In genomic region chr14:52049721-52050588, GRCh38 we compare ENCODE assay signal across 27 cellular contexts. TPM values are rescaled to one million over a fixed set of nuclear protein-coding genes. Genes with fewer than 3 reads are reported as not detected.
A peak's percentile ranks its signal among the peaks of the same experiment; 100 is the strongest.
DNase-seq lines count a peak whose midpoint lies in the region; ATAC-seq and TF ChIP-seq lines count a peak whose summit lies in the region.
"Had no signal": no experiment of that assay in that cellular context is flagged by ENCODE, and none has a peak within 500 bp of the region (broad histone marks: within the 10 kb centered on the region; RNA-seq: fewer than 3 reads in every experiment).

No MANE protein-coding gene starts in this region.

- peaks cover 0 to 4% (median 3%) of the 10 kb centered on the region in 3 donors for H3K36me3 Mint-ChIP-seq in immature natural killer cell
- H3K36me3 Mint-ChIP-seq: activated naive CD4-positive, alpha-beta T cell treated with anti-CD3 and anti-CD28 coated beads, Interleukin-2, amount 50 U/mL, for 24 hours; naive thymus-derived CD8-positive, alpha-beta T cell had no signal

- H3K4me3 ChIP-seq in BLaER1 treated with 17β-estradiol and CSF1 and Interleukin-3, amounts not matched to agents 10 nM and 100 nM: no peak overlapping the region
- H3K4me3 ChIP-seq in IMR-90 (ENCODE audit: insufficient read depth, low read depth, low read length) (no peak overlapping the region), hepatocyte (no peak overlapping the region), smooth muscle cell (no peak overlapping the region)
- H3K4me3 ChIP-seq: gastrocnemius medialis, K562, lower lobe of right lung, spleen had no signal

- H2AFZ ChIP-seq in IMR-90 (replicated peaks; ENCODE audit: low read length, poor library complexity) (no peak overlapping the region), hepatocyte (no peak overlapping the region), smooth muscle cell (ENCODE audit: low read depth) (no peak overlapping the region)

- peak overlapping the region; percentile 16; the same call in 1 of the 2 replicates for H2BK20ac ChIP-seq in IMR-90 (ENCODE audit: low read depth, low read length)

- H3F3A ChIP-seq in smooth muscle cell (ENCODE audit: low read depth): peaks cover 11% of the 10 kb centered on the region

- peaks cover 28 to 100% (median 99%) of the 10 kb centered on the region in 10 experiments for H3K4me1 ChIP-seq in BLaER1 treated with 17β-estradiol and CSF1 and Interleukin-3, amounts not matched to agents 10 nM and 100 nM
- peaks cover 57% of the 10 kb centered on the region for H3K4me1 ChIP-seq in IMR-90 (ENCODE audit: control insufficient read depth, insufficient read depth, low read length)
- H3K4me1 ChIP-seq in hepatocyte (ENCODE audit: insufficient read depth): peaks cover 28% of the 10 kb centered on the region
- peaks cover 13% of the 10 kb centered on the region for H3K4me1 ChIP-seq in smooth muscle cell (ENCODE audit: low read depth)

- POLR2A ChIA-PET in IMR-90 (lab: Charles Lee; ENCODE audit: unreplicated experiment): no interaction called here

- peak overlapping the region in 5 of 11 experiments; percentile 19 to 69 (median 64); a peak in 7 of 22 replicates for H3K9ac ChIP-seq in BLaER1 treated with 17β-estradiol and CSF1 and Interleukin-3, amounts not matched to agents 10 nM and 100 nM
- no peak overlapping the region for H3K9ac ChIP-seq in IMR-90 (ENCODE audit: low read depth, low read length)
- H3K9ac ChIP-seq in smooth muscle cell (ENCODE audit: low read depth): no peak overlapping the region

- H3K4me2 ChIP-seq in BLaER1 treated with 17β-estradiol and CSF1 and Interleukin-3, amounts not matched to agents 10 nM and 100 nM: peak overlapping the region in 10 of 11 experiments; percentile 6 to 84 (median 76); a peak in 18 of 22 replicates
- H3K4me2 ChIP-seq in IMR-90 (ENCODE audit: low read depth, low read length): no peak overlapping the region; the same call in 1 of the 2 replicates
- no peak overlapping the region for H3K4me2 ChIP-seq in hepatocyte
- H3K4me2 ChIP-seq in smooth muscle cell: no peak overlapping the region

- H3K9me3 ChIP-seq in BLaER1 treated with 17β-estradiol and CSF1 and Interleukin-3, amounts not matched to agents 10 nM and 100 nM (replicated peaks in 1 of 11): no peaks in the 10 kb centered on the region
- H3K9me3 ChIP-seq in IMR-90 (ENCODE audit: control insufficient read depth, insufficient read depth, low read length) (no peaks in the 10 kb centered on the region), hepatocyte (ENCODE audit: low read depth) (no peaks in the 10 kb centered on the region), smooth muscle cell (replicated peaks; ENCODE audit: low read depth) (no peaks in the 10 kb centered on the region)
- H3K9me3 ChIP-seq: gastrocnemius medialis, lower lobe of right lung, spleen had no signal

- no peak overlapping the region for H2BK5ac ChIP-seq in IMR-90 (ENCODE audit: low read depth, low read length, poor library complexity, severe bottlenecking)

- TF ChIP-seq CTCF in IMR-90 (conservative IDR thresholded peaks at IDR 0.05; ENCODE audit: low read depth, low read length) (no peak), hepatocyte (IDR thresholded peaks at IDR 0.05; ENCODE audit: poor library complexity) (no peak), smooth muscle cell (IDR thresholded peaks at IDR 0.05; ENCODE audit: borderline replicate concordance, insufficient read depth, poor library complexity, severe bottlenecking) (no peak)

- TF ChIP-seq POLR2A in IMR-90 (IDR thresholded peaks at IDR 0.05; ENCODE audit: low read depth, low read length): no peak

- H3K4ac ChIP-seq in IMR-90 (ENCODE audit: low read depth, low read length): peak overlapping the region; percentile 5; the same call in 1 of the 2 replicates

- peaks cover 53% of the 10 kb centered on the region for H3K9me1 ChIP-seq in IMR-90 (ENCODE audit: insufficient read depth, low read length)

- DNase-seq in IMR-90 (no peak), hepatocyte (ENCODE audit: low spot score) (peak; percentile 42), smooth muscle cell (lab: John Stamatoyannopoulos, UW; ENCODE audit: unreplicated experiment) (no peak), immature natural killer cell (no peak), sciatic nerve (ENCODE audit: low spot score) (no peak)
- DNase-seq: activated CD4-positive, alpha-beta T cell treated with anti-CD3 and anti-CD28 coated beads for 36 hours; amygdala; brain microvascular endothelial cell; DMS153; gastrocnemius medialis; GOT3; lower lobe of right lung; naive thymus-derived CD8-positive, alpha-beta T cell; NCI-H1092 treated with DMSO at 0.1 percent for 48 hours; NCI-H187; NCI-H2171; NCI-H510A; PC-3; spleen; stimulated activated CD4-positive, alpha-beta T cell treated with anti-CD3 and anti-CD28 coated beads, Interleukin-2, amount 100 ng/mL, for 24 hours; stimulated activated naive CD8-positive, alpha-beta T cell treated with anti-CD3 and anti-CD28 coated beads, Interleukin-15, Interleukin-2, amounts not matched to agents 100 U/mL and 50 U/mL, for 24 hours had no signal

- no peak overlapping the region for H2AK9ac ChIP-seq in IMR-90 (replicated peaks; ENCODE audit: low read depth, low read length, poor library complexity)

- H3K27ac ChIP-seq in BLaER1 treated with 17β-estradiol and CSF1 and Interleukin-3, amounts not matched to agents 10 nM and 100 nM: peak overlapping the region in 7 of 11 experiments; percentile 21 to 82 (median 70); a peak in 13 of 22 replicates
- H3K27ac ChIP-seq in IMR-90 (ENCODE audit: insufficient read depth, low read length) (peak overlapping the region; percentile 37; the same call in 1 of the 2 replicates), hepatocyte (no peak overlapping the region), smooth muscle cell (ENCODE audit: low read depth) (peak overlapping the region; percentile 78)
- H3K27ac ChIP-seq: gastrocnemius medialis, lower lobe of right lung had no signal

- peaks cover 0 to 7% (median 3%) of the 10 kb centered on the region in 3 donors for H3K27me3 Mint-ChIP-seq in immature natural killer cell (ENCODE audit: low read depth in 3 of 3)
- H3K27me3 Mint-ChIP-seq: activated naive CD4-positive, alpha-beta T cell treated with anti-CD3 and anti-CD28 coated beads, Interleukin-2, amount 50 U/mL, for 24 hours; activated T-helper 17 cell treated with anti-CD3 and anti-CD28 coated beads, Interleukin-2, amount 50 U/mL, for 72 hours had no signal

- no peaks in the 10 kb centered on the region for H3K27me3 ChIP-seq in BLaER1 treated with 17β-estradiol and CSF1 and Interleukin-3, amounts not matched to agents 10 nM and 100 nM
- no peaks in the 10 kb centered on the region for H3K27me3 ChIP-seq in IMR-90 (ENCODE audit: control insufficient read depth, insufficient read depth, low read length)
- no peaks in the 10 kb centered on the region for H3K27me3 ChIP-seq in hepatocyte
- no peaks in the 10 kb centered on the region for H3K27me3 ChIP-seq in smooth muscle cell (ENCODE audit: low read depth)
- H3K27me3 ChIP-seq: brain microvascular endothelial cell, gastrocnemius medialis, spleen had no signal

- TF ChIP-seq RAD21 in IMR-90 (IDR thresholded peaks at IDR 0.05; ENCODE audit: low read length): no peak

- no peaks in the 10 kb centered on the region for H3K9me2 ChIP-seq in hepatocyte (replicated peaks; ENCODE audit: insufficient read depth)

- dilution Hi-C loops in IMR-90 (cut with HindIII; ENCODE audit: low sequenced_read_pairs, unreplicated experiment): no loop called here

- no peak overlapping the region for H3K27ac Mint-ChIP-seq in immature natural killer cell
- H3K27ac Mint-ChIP-seq: activated CD4-positive, alpha-beta T cell treated with anti-CD3 and anti-CD28 coated beads for 36 hours; activated naive CD4-positive, alpha-beta T cell treated with anti-CD3 and anti-CD28 coated beads, Interleukin-2, amount 50 U/mL, for 24 hours; activated T-helper 17 cell treated with anti-CD3 and anti-CD28 coated beads, Interleukin-2, amount 50 U/mL, for 72 hours; naive thymus-derived CD8-positive, alpha-beta T cell; T-helper 2 cell treated with Interferon-gamma antibody and Interleukin-4, amounts not matched to agents 5 μg/mL and 100 μg/mL, for 36 hours had no signal

- in situ Hi-C loops in IMR-90 (cut with MboI; ENCODE audit: low sequenced_read_pairs): no loop called here

- H2BK120ac ChIP-seq in IMR-90 (ENCODE audit: low read depth, low read length): no peak overlapping the region

- no TSS peak for BruUV-seq in IMR-90 (replicated peaks; lab: Mats Ljungman, UMichigan)

- no peak overlapping the region for H4K91ac ChIP-seq in IMR-90 (ENCODE audit: insufficient read depth, low read depth, low read length)

- H3K18ac ChIP-seq in IMR-90 (ENCODE audit: low read depth, low read length): peak overlapping the region; percentile 23; the same call in 1 of the 2 replicates

- H3K23ac ChIP-seq in IMR-90 (ENCODE audit: low read depth, low read length): peak overlapping the region; percentile 48; the same call in 1 of the 2 replicates

- no peaks in the 10 kb centered on the region for H3K9me3 Mint-ChIP-seq in immature natural killer cell
- H3K9me3 Mint-ChIP-seq: activated naive CD4-positive, alpha-beta T cell treated with anti-CD3 and anti-CD28 coated beads, Interleukin-2, amount 50 U/mL, for 24 hours; activated T-helper 17 cell treated with anti-CD3 and anti-CD28 coated beads, Interleukin-2, amount 50 U/mL, for 72 hours; naive thymus-derived CD8-positive, alpha-beta T cell; T-helper 2 cell treated with Interferon-gamma antibody and Interleukin-4, amounts not matched to agents 5 μg/mL and 100 μg/mL, for 36 hours had no signal

- H4K20me1 ChIP-seq in BLaER1 treated with 17β-estradiol and CSF1 and Interleukin-3, amounts not matched to agents 10 nM and 100 nM: no peaks in the 10 kb centered on the region
- H4K20me1 ChIP-seq in IMR-90 (ENCODE audit: insufficient read depth, low read length): peaks cover 62% of the 10 kb centered on the region
- H4K20me1 ChIP-seq in hepatocyte (ENCODE audit: insufficient read depth, poor library complexity, severe bottlenecking): no peaks in the 10 kb centered on the region
- H4K20me1 ChIP-seq in smooth muscle cell (ENCODE audit: low read depth): peaks cover 17% of the 10 kb centered on the region

- no peak overlapping the region for H4K5ac ChIP-seq in IMR-90 (ENCODE audit: low read depth, low read length)

- ATAC-seq in IMR-90 (ENCODE audit: low read depth) (no peak), HG03354 (IDR thresholded peaks at IDR 0.05; ENCODE audit: poor library complexity, severe bottlenecking, unreplicated experiment) (no peak), sciatic nerve (no peak)
- ATAC-seq: activated CD4-positive, alpha-beta T cell treated with anti-CD3 and anti-CD28 coated beads for 36 hours; activated T-helper 17 cell treated with anti-CD3 and anti-CD28 coated beads, Interleukin-2, amount 50 U/mL, for 72 hours; gastrocnemius medialis; K562; lower lobe of right lung; naive thymus-derived CD8-positive, alpha-beta T cell; PC-3; stimulated activated naive CD8-positive, alpha-beta T cell treated with anti-CD3 and anti-CD28 coated beads, Interleukin-15, Interleukin-2, amounts not matched to agents 100 U/mL and 50 U/mL, for 24 hours had no signal

- peaks cover 25 to 83% of the 10 kb centered on the region in 2 experiments for H3K79me1 ChIP-seq in IMR-90 (ENCODE audit: low read depth in 1 of 2, low read length in 2 of 2)

- no peak overlapping the region; a peak in 2 of 4 replicates for H4K8ac ChIP-seq in IMR-90 (ENCODE audit: low read depth in 2 of 2, low read length in 2 of 2)

- intact Hi-C loops in IMR-90 (cut with micrococcal nuclease): no loop called here
- intact Hi-C loops in sciatic nerve (cut with DNase I): no loop called here

- 0 out of 3 replicates have a peak overlapping the region, but pooled peaks have one; percentile 20 for H2BK15ac ChIP-seq in IMR-90 (ENCODE audit: low read depth, low read length)

- H3K79me2 ChIP-seq in hepatocyte (peaks cover 8% of the 10 kb centered on the region), smooth muscle cell (ENCODE audit: low read depth) (peaks cover 56% of the 10 kb centered on the region)

- H3K56ac ChIP-seq in IMR-90 (ENCODE audit: extremely low read depth, insufficient read depth, low read length): no peak overlapping the region

- H3K36me3 ChIP-seq in BLaER1 treated with 17β-estradiol and CSF1 and Interleukin-3, amounts not matched to agents 10 nM and 100 nM: peaks cover 0 to 49% (median 8%) of the 10 kb centered on the region in 11 experiments; a peak in 9 of 22 replicates
- H3K36me3 ChIP-seq in IMR-90 (ENCODE audit: control insufficient read depth, insufficient read depth, low read length) (peaks cover 56% of the 10 kb centered on the region), hepatocyte (replicated peaks; ENCODE audit: insufficient read depth, low read depth) (no peaks in the 10 kb centered on the region), smooth muscle cell (ENCODE audit: low read depth) (no peaks in the 10 kb centered on the region)
- H3K36me3 ChIP-seq: gastrocnemius medialis, lower lobe of right lung, spleen had no signal

- H3K4me3 Mint-ChIP-seq in immature natural killer cell: no peak overlapping the region
- H3K4me3 Mint-ChIP-seq: activated CD4-positive, alpha-beta T cell treated with anti-CD3 and anti-CD28 coated beads for 36 hours; activated naive CD4-positive, alpha-beta T cell treated with anti-CD3 and anti-CD28 coated beads, Interleukin-2, amount 50 U/mL, for 24 hours; activated T-helper 17 cell treated with anti-CD3 and anti-CD28 coated beads, Interleukin-2, amount 50 U/mL, for 72 hours; naive thymus-derived CD8-positive, alpha-beta T cell; T-helper 2 cell treated with Interferon-gamma antibody and Interleukin-4, amounts not matched to agents 5 μg/mL and 100 μg/mL, for 36 hours had no signal

- H3K4me1 Mint-ChIP-seq in immature natural killer cell: no peaks in the 10 kb centered on the region
- H3K4me1 Mint-ChIP-seq: activated T-helper 17 cell treated with anti-CD3 and anti-CD28 coated beads, Interleukin-2, amount 50 U/mL, for 72 hours had no signal

- H3K14ac ChIP-seq in IMR-90 (replicated peaks; ENCODE audit: low read depth, low read length): peak overlapping the region; percentile 5; the same call in 1 of the 2 replicates

- H2AK5ac ChIP-seq in IMR-90 (ENCODE audit: low read depth, low read length): peak overlapping the region; percentile 56; the same call in 1 of the 2 replicates

- CTCF ChIA-PET in IMR-90 (lab: Yijun Ruan, JAX): no interaction called here

- no CpG with 5 or more reads among the region's 6 CpGs for WGBS in IMR-90 (ENCODE audit: extremely low coverage in 2 of 2, insufficient read length in 1 of 2), 2 experiments
- WGBS in hepatocyte (ENCODE audit: low lambda C conversion rate, missing lambda C conversion rate): 76% methylated on average over 6 of the region's 6 CpGs
- WGBS in smooth muscle cell (ENCODE audit: low lambda C conversion rate): 74% methylated on average over 6 of the region's 6 CpGs

RNA-seq across cellular contexts. Expression of gene NID2, which starts 18.9 kb away (rescaled TPM):
- total RNA-seq in IMR-90 (2012; rRNA removed): 101 and 102 TPM in 2 replicates
- polyA plus RNA-seq in IMR-90 (2012; rRNA removed): 278 and 303 TPM in 2 replicates
- 237 and 279 TPM in 2 replicates for polyA plus RNA-seq in IMR-90 (2012; cell fraction: cytosol; rRNA removed)
- 363 and 859 TPM in 2 replicates for polyA plus RNA-seq in IMR-90 (2012; cell fraction: nucleus; rRNA removed; ENCODE audit: low replicate concordance)
- total RNA-seq in hepatocyte: 43.1 and 52.8 TPM in 2 replicates
- 60.4 and 65.7 TPM in 2 replicates for polyA plus RNA-seq in hepatocyte
- 217 and 229 TPM in 2 replicates for total RNA-seq in smooth muscle cell
- 130 and 196 TPM in 2 replicates for polyA plus RNA-seq in smooth muscle cell
- polyA plus RNA-seq in immature natural killer cell: under 1 TPM; 0.31 to 0.95 (median 0.35) TPM
- total RNA-seq in sciatic nerve: 125 TPM
- total RNA-seq: activated CD4-positive, alpha-beta T cell treated with anti-CD3 and anti-CD28 coated beads for 36 hours; naive thymus-derived CD8-positive, alpha-beta T cell had no signal

Comparison
In these comparisons a context has a peak if more than half of its experiments do, and no peak if none do; other contexts are left out.
1. H3K4me2 ChIP-seq: peak in BLaER1 treated with 17β-estradiol and CSF1 and Interleukin-3, amounts not matched to agents 10 nM and 100 nM (10 of 11); none in IMR-90 (single experiment), hepatocyte (single experiment) and smooth muscle cell (single experiment).